Comparison of ENCODE assay signal across 16 cellular contexts in genomic region chr17:50326831-50327364, GRCh38. TPM values are rescaled to one million over a fixed set of nuclear protein-coding genes. Genes with fewer than 3 reads are reported as not detected.
"Had no signal": no experiment of that assay in that cellular context is flagged by ENCODE, and none has a peak within 500 bp of the region (broad histone marks: within the 10 kb centered on the region; RNA-seq: fewer than 3 reads in every experiment).

No MANE protein-coding gene starts in this region.

- H3K4me3 ChIP-seq: body of pancreas, ovary, testis had no signal

- H3K9me3 Mint-ChIP-seq: activated CD8-positive, alpha-beta T cell treated with anti-CD3 and anti-CD28 coated beads for 36 hours; central memory CD8-positive, alpha-beta T cell; dendritic cell treated with granulocyte-macrophage colony-stimulating factor and Interleukin-4, amounts not matched to agents 40 ng/mL and 50 ng/mL, for 4 days; neural crest cell; stimulated activated naive CD8-positive, alpha-beta T cell treated with anti-CD3 and anti-CD28 coated beads, Interleukin-15, amount 100 ng/mL, for 72 hours had no signal

- H3K4me3 Mint-ChIP-seq: activated CD8-positive, alpha-beta T cell treated with anti-CD3 and anti-CD28 coated beads for 36 hours; central memory CD8-positive, alpha-beta T cell; dendritic cell treated with granulocyte-macrophage colony-stimulating factor and Interleukin-4, amounts not matched to agents 40 ng/mL and 50 ng/mL, for 4 days; neural crest cell; stimulated activated naive CD8-positive, alpha-beta T cell treated with anti-CD3 and anti-CD28 coated beads, Interleukin-15, amount 100 ng/mL, for 72 hours had no signal

- H3K27ac ChIP-seq: body of pancreas, ovary, testis had no signal

- H3K9me3 ChIP-seq: body of pancreas, ovary, SK-N-SH, testis had no signal

- H3K27ac Mint-ChIP-seq: activated CD8-positive, alpha-beta T cell treated with anti-CD3 and anti-CD28 coated beads for 36 hours; dendritic cell treated with granulocyte-macrophage colony-stimulating factor and Interleukin-4, amounts not matched to agents 40 ng/mL and 50 ng/mL, for 4 days had no signal

- H3K4me1 ChIP-seq: body of pancreas, testis had no signal

- DNase-seq: activated CD8-positive, alpha-beta T cell treated with anti-CD3 and anti-CD28 coated beads for 36 hours; activated naive CD4-positive, alpha-beta T cell treated with anti-CD3 and anti-CD28 coated beads, Interleukin-2, amount 50 U/mL, for 16 hours; body of pancreas; erythroblast; hippocampal formation; kidney glomerular epithelial cell; mesendoderm; ovary; SK-N-SH; stimulated activated CD4-positive, alpha-beta T cell treated with anti-CD3 and anti-CD28 coated beads, Interleukin-2, amount 100 ng/mL, for 48 hours; stimulated activated CD8-positive, alpha-beta memory T cell treated with anti-CD3 and anti-CD28 coated beads, Interleukin-4, amount 100 ng/mL, for 48 hours; stimulated activated naive CD8-positive, alpha-beta T cell treated with anti-CD3 and anti-CD28 coated beads, Interleukin-15, amount 100 ng/mL, for 72 hours; testis had no signal

- H3K27me3 ChIP-seq: body of pancreas, ovary, testis had no signal

- H3K36me3 ChIP-seq: ovary had no signal

- H3K27me3 Mint-ChIP-seq: activated CD8-positive, alpha-beta T cell treated with anti-CD3 and anti-CD28 coated beads for 36 hours had no signal

- H3K4me1 Mint-ChIP-seq: central memory CD8-positive, alpha-beta T cell; neural crest cell had no signal

- ATAC-seq: activated CD8-positive, alpha-beta T cell treated with anti-CD3 and anti-CD28 coated beads for 36 hours; body of pancreas; stimulated activated naive CD8-positive, alpha-beta T cell treated with anti-CD3 and anti-CD28 coated beads, Interleukin-15, amount 100 ng/mL, for 72 hours had no signal

RNA-seq across cellular contexts. Expression of gene EME1, which starts 46.1 kb away (rescaled TPM):
- total RNA-seq: body of pancreas had no signal

RNA-seq across cellular contexts. Expression of gene TMEM92, which starts 52.6 kb away (rescaled TPM):
- total RNA-seq: activated CD8-positive, alpha-beta T cell treated with anti-CD3 and anti-CD28 coated beads for 36 hours; body of pancreas had no signal
